Comparison of ENCODE assay signal across 8 cellular contexts in genomic region chr20:33993800-33994623, GRCh38. TPM values are rescaled to one million over a fixed set of nuclear protein-coding genes. Genes with fewer than 3 reads are reported as not detected.
DNase-seq lines count a peak whose midpoint lies in the region; ATAC-seq and TF ChIP-seq lines count a peak whose summit lies in the region.

TSS of gene RALY (plus strand) at chr20:33993911. CDS start at chr20:34072075, 78,164 bp downstream.

- peak within 1 kb of the TSS; percentile 95 for H3K9ac ChIP-seq in NT2/D1 (ENCODE audit: insufficient read length, low read depth)

- no peaks in the 10 kb centered on the region for H3K27me3 ChIP-seq in NT2/D1 (ENCODE audit: insufficient read depth, insufficient read length)

- peaks cover 11% of the 10 kb centered on the region for H3K36me3 ChIP-seq in NT2/D1 (ENCODE audit: insufficient read depth, insufficient read length, low read length)
- H3K36me3 ChIP-seq in mucosa of descending colon (ENCODE audit: low read depth): peaks cover 7% of the 10 kb centered on the region

- peak; percentile 90 for DNase-seq in COLO668 (lab: John Stamatoyannopoulos, UW; ENCODE audit: unreplicated experiment)
- peak; percentile 90 for DNase-seq in HPDE6-E6E7 (ENCODE audit: extremely low spot score)
- DNase-seq in NT2/D1 (ENCODE audit: low read depth, low spot score): peak; percentile 71
- DNase-seq in activated CD8-positive, alpha-beta memory T cell treated with anti-CD3 and anti-CD28 coated beads, Interleukin-2, amount 50 U/mL, for 4 hours: peak; percentile 79
- DNase-seq in epidermal melanocyte (ENCODE audit: insufficient read length, low spot score): peak; percentile 82
- peak; percentile 89 to 93 (median 93) for DNase-seq in mucosa of descending colon
- peak; percentile 73 for DNase-seq in stimulated activated CD8-positive, alpha-beta memory T cell treated with anti-CD3 and anti-CD28 coated beads, Interleukin-4, amount 100 ng/mL, for 24 hours (ENCODE audit: low read depth)

- H3K4me3 ChIP-seq in NT2/D1 (ENCODE audit: insufficient read length, low read depth) (peak within 1 kb of the TSS; percentile 92), mucosa of descending colon (peak within 1 kb of the TSS; percentile 62)

- ATAC-seq in GM19467 (IDR thresholded peaks at IDR 0.05; ENCODE audit: unreplicated experiment) (peak; percentile 40), mucosa of descending colon (peak; percentile 67)

- no peaks in the 10 kb centered on the region for H3K9me3 ChIP-seq in NT2/D1 (ENCODE audit: insufficient read depth, low read length)
- H3K9me3 ChIP-seq in mucosa of descending colon: no peaks in the 10 kb centered on the region

- H3K4me1 ChIP-seq in NT2/D1 (ENCODE audit: insufficient read depth, insufficient read length): peaks cover 6% of the 10 kb centered on the region
- peaks cover 44% of the 10 kb centered on the region for H3K4me1 ChIP-seq in mucosa of descending colon (ENCODE audit: low read depth)

- intact Hi-C loops in mucosa of descending colon (cut with DNase I, micrococcal nuclease): no loop called here

- no peak for TF ChIP-seq CTCF in mucosa of descending colon (IDR thresholded peaks at IDR 0.05)

RNA-seq across cellular contexts. Expression of gene RALY, which starts in this region (rescaled TPM):
- total RNA-seq in mucosa of descending colon: 100 to 1,000 TPM; 152 to 229 (median 215) TPM

Comparison
In these comparisons a context has a peak if more than half of its experiments do, and no peak if none do; other contexts are left out.
1. Peak in every context shown above with its lines: DNase-seq, ATAC-seq and H3K4me3 ChIP-seq.